Comparison of ENCODE assay signal across 8 cellular contexts in the genomic region with DNA sequence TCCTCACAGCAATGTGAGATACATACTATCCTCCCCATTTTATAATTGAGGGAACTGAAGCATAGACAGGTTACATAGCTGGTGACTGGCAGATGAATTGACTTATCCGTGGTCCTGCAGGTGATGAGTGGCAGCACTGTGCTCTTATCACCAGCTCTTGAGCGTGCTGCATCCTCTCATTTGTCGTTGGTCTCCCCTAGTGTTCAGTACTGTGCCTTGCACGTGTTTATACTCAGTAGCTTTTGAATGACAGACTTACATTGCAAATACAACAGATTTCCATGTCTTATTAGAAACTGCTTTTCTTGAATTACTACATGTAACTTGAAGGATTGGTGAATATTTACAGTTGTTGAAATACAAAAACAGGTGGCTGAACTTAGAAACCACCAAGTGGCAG. TPM values are rescaled to one million over a fixed set of nuclear protein-coding genes. Genes with fewer than 3 reads are reported as not detected.
DNase-seq lines count a peak whose midpoint lies in the region; ATAC-seq and TF ChIP-seq lines count a peak whose summit lies in the region.
"Not testable (repeated sequence)": the region's sequence is repeated elsewhere in the genome, so short reads cannot be mapped to it uniquely, and the experiment has no call there.

No MANE protein-coding gene starts in this region.

- not testable (repeated sequence) for H2AFZ ChIP-seq in GM23338

- H3K4me1 ChIP-seq in GM23338 (ENCODE audit: insufficient read depth), result not testable (repeated sequence)
- peaks cover 11% of the 10 kb centered on the region for H3K4me1 ChIP-seq in lower lobe of right lung

- H3K36me3 ChIP-seq in GM23338 (ENCODE audit: insufficient read depth), result peaks cover 20% of the 10 kb centered on the region
- peaks cover 93% of the 10 kb centered on the region for H3K36me3 ChIP-seq in lower lobe of right lung

- peak; percentile 91 for ATAC-seq in GM23338
- peak; percentile 99 for ATAC-seq in activated CD8-positive, alpha-beta memory T cell treated with anti-CD3 and anti-CD28 coated beads, Interleukin-2, amount 10 ng/mL, durations not matched to agents 7 days and 5 days
- ATAC-seq in lower lobe of right lung, result peak; percentile 52 to 61

- not testable (repeated sequence) for H3K9me3 Mint-ChIP-seq in GM23338; activated CD8-positive, alpha-beta memory T cell treated with anti-CD3 and anti-CD28 coated beads, Interleukin-2, amount 10 ng/mL, durations not matched to agents 7 days and 5 days (ENCODE audit: low read depth)

- H3K4me1 Mint-ChIP-seq in GM23338; activated CD8-positive, alpha-beta memory T cell treated with anti-CD3 and anti-CD28 coated beads, Interleukin-2, amount 10 ng/mL, durations not matched to agents 7 days and 5 days: not testable (repeated sequence)

- H3K4me3 Mint-ChIP-seq in GM23338; activated CD8-positive, alpha-beta memory T cell treated with anti-CD3 and anti-CD28 coated beads, Interleukin-2, amount 10 ng/mL, durations not matched to agents 7 days and 5 days: not testable (repeated sequence)

- not testable (repeated sequence) for H3K27ac ChIP-seq in GM23338 (ENCODE audit: low read depth); lower lobe of right lung

- H3K36me3 Mint-ChIP-seq in GM23338 (ENCODE audit: low read depth), result peaks cover 43% of the 10 kb centered on the region
- H3K36me3 Mint-ChIP-seq in activated CD8-positive, alpha-beta memory T cell treated with anti-CD3 and anti-CD28 coated beads, Interleukin-2, amount 10 ng/mL, durations not matched to agents 7 days and 5 days, result peaks cover 16% of the 10 kb centered on the region

- TF ChIP-seq CTCF in GM23338 (conservative IDR thresholded peaks at IDR 0.05; ENCODE audit: low read depth in 2 of 2) (peak; percentile 43 to 60), lower lobe of right lung (IDR thresholded peaks at IDR 0.05) (peak; percentile 39)

- not testable (repeated sequence) for H3K4me2 ChIP-seq in GM23338

- not testable (repeated sequence) for H3K9me3 ChIP-seq in lower lobe of right lung

- DNase-seq in ELR (ENCODE audit: low read depth) (peak; percentile 60), GM23338 (ENCODE audit: low spot score) (peak; percentile 74), OCI-M1 (lab: John Stamatoyannopoulos, UW) (peak; percentile 66)
- peak; percentile 72 for DNase-seq in activated CD8-positive, alpha-beta memory T cell treated with anti-CD3 and anti-CD28 coated beads, Interleukin-2, amount 10 ng/mL, durations not matched to agents 7 days and 5 days
- DNase-seq in effector CD8-positive, alpha-beta T cell (lab: John Stamatoyannopoulos, UW), result peak; percentile 32
- not testable (repeated sequence) for DNase-seq in lower lobe of right lung
- peak; percentile 19 to 74 (median 64) for DNase-seq in stimulated activated naive CD4-positive, alpha-beta T cell (lab: John Stamatoyannopoulos, UW)

- not testable (repeated sequence) for H3K4me3 ChIP-seq in GM23338, lower lobe of right lung

- not testable (repeated sequence) for H3K9me2 ChIP-seq in GM23338 (ENCODE audit: insufficient read depth)

- not testable (repeated sequence) for H3K27ac Mint-ChIP-seq in GM23338
- peak overlapping the region; percentile 26 for H3K27ac Mint-ChIP-seq in activated CD8-positive, alpha-beta memory T cell treated with anti-CD3 and anti-CD28 coated beads, Interleukin-2, amount 10 ng/mL, durations not matched to agents 7 days and 5 days

- TF ChIP-seq RAD21 in Ishikawa (IDR thresholded peaks at IDR 0.05; ENCODE audit: low read depth), result peak; percentile 14; the same call in 1 of the 2 replicates

- 0 out of 2 replicates have a peak, but pooled peaks cover 12% of the 10 kb centered on the region for H4K20me1 ChIP-seq in GM23338 (replicated peaks; ENCODE audit: insufficient read depth)

- not testable (repeated sequence) for H3K27me3 Mint-ChIP-seq in GM23338 (ENCODE audit: insufficient read depth, low read depth, poor library complexity); activated CD8-positive, alpha-beta memory T cell treated with anti-CD3 and anti-CD28 coated beads, Interleukin-2, amount 10 ng/mL, durations not matched to agents 7 days and 5 days

- not testable (repeated sequence) for H3K79me2 ChIP-seq in GM23338 (replicated peaks; ENCODE audit: insufficient read depth)

- CTCF ChIA-PET in activated CD8-positive, alpha-beta memory T cell treated with anti-CD3 and anti-CD28 coated beads, Interleukin-2, amount 10 ng/mL, durations not matched to agents 7 days and 5 days (lab: Charles Lee), result interaction anchor here (1.7 kb wide), 1 partner anchor 34 kb away, joined by 5 read pairs; the partner anchor contains the start of gene NTAN1

- not testable (repeated sequence) for H3F3A ChIP-seq in GM23338 (replicated peaks; ENCODE audit: low read depth)

- intact Hi-C loops in lower lobe of right lung (cut with DNase I), result not testable (repeated sequence)

- TF ChIP-seq EP300 in Ishikawa (IDR thresholded peaks at IDR 0.05; ENCODE audit: borderline replicate concordance), result not testable (repeated sequence)

- not testable (repeated sequence) for H3K27me3 ChIP-seq in GM23338 (ENCODE audit: insufficient read depth); lower lobe of right lung (ENCODE audit: low read depth)

RNA-seq across cellular contexts. Expression of gene NTAN1, which starts 33.7 kb away (rescaled TPM):
- total RNA-seq in GM23338 (2014; rRNA removed; shearing (Covaris generic)), result 31.4 and 39.4 TPM in 2 replicates
- 51.0 and 53.4 TPM in 2 replicates for polyA plus RNA-seq in GM23338 (2016; fragmentation: Nextera tagmentation; extraction: Ambion mirVana)
- 10 to 100 TPM; 44.3 to 44.9 TPM for total RNA-seq in activated CD8-positive, alpha-beta memory T cell treated with anti-CD3 and anti-CD28 coated beads, Interleukin-2, amount 10 ng/mL, durations not matched to agents 7 days and 5 days
- total RNA-seq in lower lobe of right lung, result 40.7 TPM

RNA-seq across cellular contexts. Expression of gene PDXDC1, which starts 47.4 kb away (rescaled TPM):
- total RNA-seq in GM23338 (2014; rRNA removed; shearing (Covaris generic)), result 86.1 and 91.6 TPM in 2 replicates
- polyA plus RNA-seq in GM23338 (2016; fragmentation: Nextera tagmentation; extraction: Ambion mirVana), result 39.0 and 40.0 TPM in 2 replicates
- total RNA-seq in activated CD8-positive, alpha-beta memory T cell treated with anti-CD3 and anti-CD28 coated beads, Interleukin-2, amount 10 ng/mL, durations not matched to agents 7 days and 5 days, result 10 to 100 TPM; 47.0 to 58.7 TPM
- 103 TPM for total RNA-seq in lower lobe of right lung
